In genomic region chr4:88526221-88526815, GRCh38 we compare ENCODE assay signal across 9 cellular contexts. TPM values are rescaled to one million over a fixed set of nuclear protein-coding genes. Genes with fewer than 3 reads are reported as not detected.
A peak's percentile ranks its signal among the peaks of the same experiment; 100 is the strongest.
DNase-seq lines count a peak whose midpoint lies in the region; ATAC-seq and TF ChIP-seq lines count a peak whose summit lies in the region.
"Had no signal": no experiment of that assay in that cellular context is flagged by ENCODE, and none has a peak within 500 bp of the region (broad histone marks: within the 10 kb centered on the region; RNA-seq: fewer than 3 reads in every experiment).

No MANE protein-coding gene starts in this region.

- no peak for DNase-seq in AG04450 (ENCODE audit: low read depth, low spot score)
- peak; percentile 27 for DNase-seq in GM10266 (ENCODE audit: extremely low spot score)
- peak; percentile 2 for DNase-seq in SIG-M5 (lab: John Stamatoyannopoulos, UW)
- DNase-seq in fibroblast of villous mesenchyme (ENCODE audit: low read depth): peak; percentile 24
- no peak for DNase-seq in D341Med (ENCODE audit: low spot score)
- DNase-seq in mucosa of descending colon: no peak

- peaks cover 12% of the 10 kb centered on the region for H3K4me1 ChIP-seq in mucosa of descending colon (ENCODE audit: low read depth)

- CTCF ChIA-PET in AG04450 (lab: Charles Lee): interaction anchor here (0.6 to 2.4 kb wide), 14 partner anchors 10 to 996 kb away, joined by 3 to 12 read pairs (median 4); no protein-coding TSS in a partner anchor

- ATAC-seq in mucosa of descending colon (no peak), HG03045 (IDR thresholded peaks at IDR 0.05; ENCODE audit: unreplicated experiment) (no peak), HG03280 (IDR thresholded peaks at IDR 0.05; ENCODE audit: unreplicated experiment) (no peak)

- no peaks in the 10 kb centered on the region for H3K36me3 ChIP-seq in mucosa of descending colon (ENCODE audit: low read depth)

- intact Hi-C loops in mucosa of descending colon (cut with DNase I, micrococcal nuclease): loop anchor here in 1 of 2 donors (10.0 kb wide), 1 partner anchor 498 kb away; no protein-coding TSS in a partner anchor

- no peak overlapping the region for H3K4me3 ChIP-seq in AG04450 (ENCODE audit: low read depth, low read length)
- H3K4me3 ChIP-seq in fibroblast of villous mesenchyme (ENCODE audit: low read depth, low read length): no peak overlapping the region
- no peak overlapping the region for H3K4me3 ChIP-seq in mucosa of descending colon
- H3K4me3 ChIP-seq: Peyer's patch had no signal

- H3K9me3 ChIP-seq in AG04450 (ENCODE audit: control insufficient read depth, insufficient read depth, low read length) (peaks cover 3% of the 10 kb centered on the region; the same call in 1 of the 2 replicates), mucosa of descending colon (no peaks in the 10 kb centered on the region)
- H3K9me3 ChIP-seq: Peyer's patch had no signal

- TF ChIP-seq CTCF in AG04450 (IDR thresholded peaks at IDR 0.05; ENCODE audit: low read depth, low read length) (0 out of 2 replicates have a peak, but pooled peaks have one; percentile 10), GM10266 (IDR thresholded peaks at IDR 0.05; ENCODE audit: control insufficient read depth, insufficient read depth, low read depth, missing control alignments) (peak; percentile 29), fibroblast of villous mesenchyme (IDR thresholded peaks at IDR 0.05; ENCODE audit: insufficient read depth, low read depth, low read length) (no peak), mucosa of descending colon (IDR thresholded peaks at IDR 0.05) (no peak)

- POLR2A ChIA-PET in AG04450 (lab: Yijun Ruan, JAX): no interaction called here

- no peaks in the 10 kb centered on the region for H3K27me3 ChIP-seq in AG04450 (ENCODE audit: control insufficient read depth, insufficient read depth, low read length)
- H3K27me3 ChIP-seq: Peyer's patch had no signal

- no peak overlapping the region for H3K27ac ChIP-seq in AG04450 (ENCODE audit: low read depth, low read length)
- H3K27ac ChIP-seq: Peyer's patch had no signal

RNA-seq across cellular contexts. Expression of gene PYURF, which starts 2.7 kb away (rescaled TPM):
- 50.5 and 65.7 TPM in 2 replicates for polyA plus RNA-seq in AG04450 (2011; rRNA removed)
- 6.1 and 9.4 TPM in 2 replicates for polyA minus RNA-seq in AG04450 (2011; rRNA and poly(A)+ RNA removed)
- total RNA-seq in fibroblast of villous mesenchyme (91.1 and 91.8 TPM in 2 replicates), mucosa of descending colon (10 to 100 TPM; 41.3 to 62.7 (median 53.2) TPM)

Comparison
In these comparisons a context has a peak if more than half of its experiments do, and no peak if none do; other contexts are left out.
1. DNase-seq: peak in GM10266 (single experiment), SIG-M5 (single experiment) and fibroblast of villous mesenchyme (single experiment); none in AG04450 (single experiment), D341Med (single experiment) and mucosa of descending colon (0 of 3).
2. CTCF ChIP-seq: peak in AG04450 (single experiment) and GM10266 (single experiment); none in fibroblast of villous mesenchyme (single experiment) and mucosa of descending colon (single experiment).